Comparison of ENCODE assay signal across 23 cellular contexts in genomic region chr12:53193953-53194716, GRCh38. TPM values are rescaled to one million over a fixed set of nuclear protein-coding genes. Genes with fewer than 3 reads are reported as not detected.
DNase-seq lines count a peak whose midpoint lies in the region; ATAC-seq, FAIRE-seq and TF ChIP-seq lines count a peak whose summit lies in the region.
"Had no signal": no experiment of that assay in that cellular context is flagged by ENCODE, and none has a peak within 500 bp of the region (broad histone marks: within the 10 kb centered on the region; RNA-seq: fewer than 3 reads in every experiment).

No MANE protein-coding gene starts in this region.

- H3K4me3 ChIP-seq in right atrium auricular region (no peak overlapping the region), stomach smooth muscle (ENCODE audit: low read length in 2 of 2) (no peak overlapping the region)
- H3K4me3 ChIP-seq: heart left ventricle, upper lobe of left lung had no signal

- H3K4me1 ChIP-seq in right atrium auricular region (peaks cover 0 to 11% of the 10 kb centered on the region in 2 donors), stomach smooth muscle (ENCODE audit: control insufficient read depth, insufficient read depth, low read length) (peaks cover 17% of the 10 kb centered on the region)
- H3K4me1 ChIP-seq: Caco-2 had no signal

- no peaks in the 10 kb centered on the region for H3K9me3 ChIP-seq in right atrium auricular region
- no peaks in the 10 kb centered on the region for H3K9me3 ChIP-seq in stomach smooth muscle (ENCODE audit: control insufficient read depth in 2 of 2, low read length in 2 of 2)
- H3K9me3 ChIP-seq: Caco-2, heart left ventricle, SK-N-SH, upper lobe of left lung had no signal

- intact Hi-C loops in Right ventricle myocardium superior (cut with DNase I) (no loop called here), left colon (cut with DNase I, micrococcal nuclease) (loop anchor here in 1 of 2 donors (5.0 to 10.0 kb wide), 2 partner anchors 37 to 129 kb away; no protein-coding TSS in a partner anchor)
- intact Hi-C loops in activated CD8-positive, alpha-beta T cell treated with anti-CD3 and anti-CD28 coated beads for 36 hours (cut with micrococcal nuclease): no loop called here

- no peak for FAIRE-seq in frontal cortex (lab: Jason Lieb, UNC)

- peaks cover 34% of the 10 kb centered on the region for H3K4me1 Mint-ChIP-seq in activated naive CD8-positive, alpha-beta T cell (ENCODE audit: low read depth)
- H3K4me1 Mint-ChIP-seq in activated CD8-positive, alpha-beta T cell treated with anti-CD3 and anti-CD28 coated beads for 36 hours (ENCODE audit: low read depth): peaks cover 32% of the 10 kb centered on the region

- ATAC-seq in Right ventricle myocardium superior (ENCODE audit: poor library complexity): no peak
- no peak for ATAC-seq in left colon
- ATAC-seq in activated CD8-positive, alpha-beta T cell treated with anti-CD3 and anti-CD28 coated beads for 36 hours: no peak
- ATAC-seq: heart left ventricle had no signal

- no peak for TF ChIP-seq CTCF in right atrium auricular region (IDR thresholded peaks at IDR 0.05)
- no peak for TF ChIP-seq CTCF in activated CD8-positive, alpha-beta T cell treated with anti-CD3 and anti-CD28 coated beads for 36 hours (IDR thresholded peaks at IDR 0.05)

- H3K9me3 Mint-ChIP-seq in activated naive CD8-positive, alpha-beta T cell (ENCODE audit: low read depth): no peaks in the 10 kb centered on the region
- H3K9me3 Mint-ChIP-seq in activated CD8-positive, alpha-beta T cell treated with anti-CD3 and anti-CD28 coated beads for 36 hours: no peaks in the 10 kb centered on the region
- H3K9me3 Mint-ChIP-seq: activated naive CD8-positive, alpha-beta T cell treated with anti-CD3 and anti-CD28 coated beads, Interleukin-2, amount 10 ng/mL, durations not matched to agents 7 days and 5 days had no signal

- H3K36me3 Mint-ChIP-seq in activated naive CD8-positive, alpha-beta T cell: peaks cover 2% of the 10 kb centered on the region
- H3K36me3 Mint-ChIP-seq in activated CD8-positive, alpha-beta T cell treated with anti-CD3 and anti-CD28 coated beads for 36 hours (ENCODE audit: low read depth): peaks cover 51% of the 10 kb centered on the region

- peak overlapping the region; percentile 66 for H3K27ac Mint-ChIP-seq in activated naive CD8-positive, alpha-beta T cell
- no peak overlapping the region for H3K27ac Mint-ChIP-seq in activated CD8-positive, alpha-beta T cell treated with anti-CD3 and anti-CD28 coated beads for 36 hours

- H3K27me3 Mint-ChIP-seq in activated naive CD8-positive, alpha-beta T cell: no peaks in the 10 kb centered on the region
- H3K27me3 Mint-ChIP-seq in activated CD8-positive, alpha-beta T cell treated with anti-CD3 and anti-CD28 coated beads for 36 hours: no peaks in the 10 kb centered on the region
- H3K27me3 Mint-ChIP-seq: activated naive CD8-positive, alpha-beta T cell treated with anti-CD3 and anti-CD28 coated beads, Interleukin-2, amount 10 ng/mL, durations not matched to agents 7 days and 5 days had no signal

- H3K9ac ChIP-seq in stomach smooth muscle (ENCODE audit: low read length in 2 of 2): peak overlapping the region; percentile 28 to 36
- H3K9ac ChIP-seq: SK-N-SH had no signal

- DNase-seq in Right ventricle myocardium superior: peak; percentile 31
- no peak for DNase-seq in right atrium auricular region (ENCODE audit: low spot score)
- no peak for DNase-seq in left colon
- no peak for DNase-seq in frontal cortex (ENCODE audit: low spot score in 2 of 2)
- no peak for DNase-seq in activated CD8-positive, alpha-beta T cell treated with anti-CD3 and anti-CD28 coated beads for 36 hours
- DNase-seq: activated CD4-positive, alpha-beta T cell treated with anti-CD3 and anti-CD28 coated beads, Interleukin-2, amount 50 U/mL, for 1 hour; activated naive CD8-positive, alpha-beta T cell treated with anti-CD3 and anti-CD28 coated beads, Interleukin-2, amount 10 ng/mL, durations not matched to agents 7 days and 5 days; activated T-cell treated with anti-CD3 and anti-CD28 coated beads for 4 hours; Caco-2; HCEC 1CT; heart left ventricle; mammary epithelial cell; NCI-H1092; NCI-H187 treated with DMSO at 0.1 percent for 48 hours; NCI-H69; SK-N-SH; substantia nigra; upper lobe of left lung; WERI-Rb-1 had no signal

- no peak overlapping the region for H3K4me3 Mint-ChIP-seq in activated naive CD8-positive, alpha-beta T cell
- H3K4me3 Mint-ChIP-seq in activated CD8-positive, alpha-beta T cell treated with anti-CD3 and anti-CD28 coated beads for 36 hours: no peak overlapping the region
- H3K4me3 Mint-ChIP-seq: activated naive CD8-positive, alpha-beta T cell treated with anti-CD3 and anti-CD28 coated beads, Interleukin-2, amount 10 ng/mL, durations not matched to agents 7 days and 5 days had no signal

- POLR2A ChIA-PET in activated CD8-positive, alpha-beta T cell treated with anti-CD3 and anti-CD28 coated beads for 36 hours (lab: Charles Lee): interaction anchor here (1.0 to 9.4 kb wide), 6 partner anchors 9 to 143 kb away, joined by 3 to 91 read pairs (median 4); partner anchors contain the start of genes CSAD, MYG1 and ZNF740

- TF ChIP-seq POLR2A in GM19193 (IDR thresholded peaks at IDR 0.05; ENCODE audit: extremely low read depth, insufficient read depth, insufficient read length): peak; percentile 22

- no peaks in the 10 kb centered on the region for H3K27me3 ChIP-seq in right atrium auricular region
- H3K27me3 ChIP-seq in stomach smooth muscle (ENCODE audit: control insufficient read depth in 1 of 2, insufficient read depth in 2 of 2, low read length in 2 of 2): no peaks in the 10 kb centered on the region
- H3K27me3 ChIP-seq: heart left ventricle, upper lobe of left lung had no signal

- H3K27ac ChIP-seq in right atrium auricular region (no peak overlapping the region), stomach smooth muscle (ENCODE audit: low read length) (no peak overlapping the region)
- H3K27ac ChIP-seq: heart left ventricle, upper lobe of left lung, WERI-Rb-1 had no signal

- no peaks in the 10 kb centered on the region for H3K36me3 ChIP-seq in right atrium auricular region
- H3K36me3 ChIP-seq in stomach smooth muscle (ENCODE audit: control insufficient read depth in 2 of 2, insufficient read depth in 2 of 2, low read length in 2 of 2): peaks cover 0 to 5% of the 10 kb centered on the region in 2 donors

- CTCF ChIA-PET in activated CD8-positive, alpha-beta T cell treated with anti-CD3 and anti-CD28 coated beads for 36 hours (lab: Charles Lee): interaction anchor here (1.0 to 1.2 kb wide), 4 partner anchors 9 to 34 kb away, joined by 3 to 5 read pairs (median 4); no protein-coding TSS in a partner anchor

RNA-seq across cellular contexts. Expression of gene ITGB7, which starts 12.9 kb away (rescaled TPM):
- 0.97 TPM for total RNA-seq in Right ventricle myocardium superior
- under 1 TPM in 1 of 2 donors, not detected in 1; 0.47 TPM for total RNA-seq in right atrium auricular region
- 1 to 10 TPM; 4.6 to 9.1 TPM for total RNA-seq in left colon
- not detected for total RNA-seq in frontal cortex
- total RNA-seq in activated CD8-positive, alpha-beta T cell treated with anti-CD3 and anti-CD28 coated beads for 36 hours: 100 to 1,000 TPM; 121 to 137 TPM
- total RNA-seq: pulmonary artery endothelial cell had no signal

RNA-seq across cellular contexts. Expression of gene CSAD, which starts 13.4 kb away (rescaled TPM):
- 8.2 TPM for total RNA-seq in Right ventricle myocardium superior
- total RNA-seq in right atrium auricular region: 1 to 10 TPM; 3.4 to 4.9 TPM
- 10 to 100 TPM; 22.8 to 28.7 TPM for total RNA-seq in left colon
- 11.8 TPM for total RNA-seq in frontal cortex
- 10 to 100 TPM; 13.8 to 18.6 TPM for total RNA-seq in activated CD8-positive, alpha-beta T cell treated with anti-CD3 and anti-CD28 coated beads for 36 hours

RNA-seq across cellular contexts. Expression of gene ZNF740, which starts 13.6 kb away (rescaled TPM):
- 29.4 TPM for total RNA-seq in Right ventricle myocardium superior
- total RNA-seq in right atrium auricular region: 1 to 10 TPM; 5.9 to 7.4 TPM
- 10 to 100 TPM; 28.7 to 32.7 TPM for total RNA-seq in left colon
- 17.1 TPM for total RNA-seq in frontal cortex
- total RNA-seq in activated CD8-positive, alpha-beta T cell treated with anti-CD3 and anti-CD28 coated beads for 36 hours: 10 to 100 TPM; 31.3 to 35.9 TPM

RNA-seq across cellular contexts. Expression of gene RARG, which starts 37.9 kb away (rescaled TPM):
- total RNA-seq in Right ventricle myocardium superior (15.4 TPM), right atrium auricular region (10 to 100 TPM; 14.8 to 15.0 TPM), left colon (10 to 100 TPM; 10.2 to 12.3 TPM), frontal cortex (1.6 TPM)
- total RNA-seq in activated CD8-positive, alpha-beta T cell treated with anti-CD3 and anti-CD28 coated beads for 36 hours: 10 to 100 TPM; 19.7 to 20.3 TPM

Comparison
In these comparisons a context has a peak if more than half of its experiments do, and no peak if none do; other contexts are left out.
1. RNA of gene ITGB7, which starts 12.9 kb away (total RNA-seq): 121 to 137 TPM in activated CD8-positive, alpha-beta T cell treated with anti-CD3 and anti-CD28 coated beads for 36 hours; 4.6 to 9.1 TPM in left colon, 0.97 TPM in Right ventricle myocardium superior (single experiment), 0.47 TPM in right atrium auricular region and not detected in frontal cortex (single experiment); every median in the first group is over 10 times any median in the second.